ENCODE assay signal across 8 cellular contexts in genomic region chr11:128905345-128906184, GRCh38. TPM values are rescaled to one million over a fixed set of nuclear protein-coding genes. Genes with fewer than 3 reads are reported as not detected.
DNase-seq lines count a peak whose midpoint lies in the region; ATAC-seq and TF ChIP-seq lines count a peak whose summit lies in the region.

No MANE protein-coding gene starts in this region.

- H3K27ac Mint-ChIP-seq in nephron progenitor cell: no peak overlapping the region

- H3K36me3 ChIP-seq in esophagus squamous epithelium: no peaks in the 10 kb centered on the region
- H3K36me3 ChIP-seq in aorta (ENCODE audit: control insufficient read depth in 1 of 2, insufficient read depth in 2 of 2, low read length in 1 of 2): no peaks in the 10 kb centered on the region

- H3K4me3 ChIP-seq in esophagus squamous epithelium (peak overlapping the region; percentile 37 to 71 (median 60)), aorta (ENCODE audit: low read length in 2 of 2) (peak overlapping the region; percentile 56 to 97)

- H3K9me3 Mint-ChIP-seq in nephron progenitor cell: peaks cover 8% of the 10 kb centered on the region

- intact Hi-C loops in esophagus squamous epithelium (cut with DNase I) (no loop called here), aorta (cut with DNase I) (no loop called here)

- no peak for TF ChIP-seq POLR2A in esophagus squamous epithelium (IDR thresholded peaks at IDR 0.05)

- H3K9me3 ChIP-seq in esophagus squamous epithelium (no peaks in the 10 kb centered on the region), aorta (ENCODE audit: control insufficient read depth, low read length) (no peaks in the 10 kb centered on the region)

- no peaks in the 10 kb centered on the region for H3K36me3 Mint-ChIP-seq in nephron progenitor cell (ENCODE audit: low read depth)

- peak; percentile 35 for ATAC-seq in HG02571 (IDR thresholded peaks at IDR 0.05; ENCODE audit: unreplicated experiment)
- ATAC-seq in aorta (ENCODE audit: low FRiP score): peak; percentile 58

- peak overlapping the region; percentile 50 to 79 (median 74) for H3K27ac ChIP-seq in esophagus squamous epithelium
- H3K27ac ChIP-seq in aorta (ENCODE audit: low read depth in 1 of 2, low read length in 2 of 2): no peak overlapping the region

- H3K27me3 ChIP-seq in esophagus squamous epithelium (peaks cover 0 to 12% (median 0%) of the 10 kb centered on the region in 4 donors), aorta (ENCODE audit: control insufficient read depth in 1 of 2, insufficient read depth in 2 of 2, low read length in 1 of 2) (no peaks in the 10 kb centered on the region)

- DNase-seq in NCI-H1694 treated with DMSO at 0.1 percent for 48 hours (lab: John Stamatoyannopoulos, UW): peak; percentile 29
- DNase-seq in NCI-H1694 (lab: John Stamatoyannopoulos, UW): no peak
- peak; percentile 52 for DNase-seq in NCI-H2107 treated with DMSO at 0.1 percent for 48 hours (lab: John Stamatoyannopoulos, UW; ENCODE audit: unreplicated experiment)
- peak; percentile 9 for DNase-seq in activated CD8-positive, alpha-beta memory T cell treated with anti-CD3 and anti-CD28 coated beads, Interleukin-2, amount 50 U/mL, for 1 hour (ENCODE audit: extremely low read depth)
- no peak for DNase-seq in esophagus squamous epithelium (lab: John Stamatoyannopoulos, UW)
- DNase-seq in nephron progenitor cell: peak; percentile 56
- peak in 1 of 2 donors; percentile 74 for DNase-seq in aorta

- 3 to 30% methylated on average over 2 to 20 of the region's 45 CpGs for WGBS in esophagus squamous epithelium, 2 donors
- WGBS in aorta, 2 donors: 2 to 3% methylated on average over 36 to 45 of the region's 45 CpGs

- peaks cover 89% of the 10 kb centered on the region for H3K27me3 Mint-ChIP-seq in nephron progenitor cell (ENCODE audit: low read depth, poor library complexity)

- TF ChIP-seq CTCF in esophagus squamous epithelium (IDR thresholded peaks at IDR 0.05) (peak in 2 of 6 experiments; percentile 36 to 47), nephron progenitor cell (IDR thresholded peaks at IDR 0.05) (peak; percentile 23)

- H3K4me3 Mint-ChIP-seq in nephron progenitor cell: peak overlapping the region; percentile 76

- H3K4me1 Mint-ChIP-seq in nephron progenitor cell: peaks cover 44% of the 10 kb centered on the region

- H3K4me1 ChIP-seq in esophagus squamous epithelium: peaks cover 7 to 77% (median 26%) of the 10 kb centered on the region in 3 donors
- no peaks in the 10 kb centered on the region for H3K4me1 ChIP-seq in aorta (ENCODE audit: control insufficient read depth in 1 of 2, insufficient read depth in 2 of 2, low read length in 2 of 2)

RNA-seq across cellular contexts. Expression of gene KCNJ5, which starts 14.4 kb away (rescaled TPM):
- total RNA-seq in esophagus squamous epithelium: 1 to 10 TPM in 1 of 4 donors, under 1 TPM in 1, not detected in 2; 0.47 to 1.9 TPM
- total RNA-seq in aorta: 1 to 10 TPM; 2.0 to 3.5 TPM
- 1 to 10 TPM in 1 of 2 donors, under 1 TPM in 1; 0.31 to 1.6 TPM for polyA plus RNA-seq in aorta

RNA-seq across cellular contexts. Expression of gene TP53AIP1, which starts 37.1 kb away (rescaled TPM):
- 10 to 100 TPM; 11.0 to 16.7 (median 13.9) TPM for total RNA-seq in esophagus squamous epithelium
- total RNA-seq in aorta: not detected
- polyA plus RNA-seq in aorta: not detected

RNA-seq across cellular contexts. Expression of gene KCNJ1, which starts 38.5 kb away (rescaled TPM):
- 1 to 10 TPM in 1 of 4 donors, under 1 TPM in 1, not detected in 2; under 0.01 to 1.3 TPM for total RNA-seq in esophagus squamous epithelium
- under 1 TPM; 0.19 to 0.24 TPM for total RNA-seq in aorta
- polyA plus RNA-seq in aorta: not detected

Comparison
In these comparisons a context has a peak if more than half of its experiments do, and no peak if none do; other contexts are left out.
1. DNase-seq: peak in NCI-H1694 treated with DMSO at 0.1 percent for 48 hours (single experiment), NCI-H2107 treated with DMSO at 0.1 percent for 48 hours (single experiment), activated CD8-positive, alpha-beta memory T cell treated with anti-CD3 and anti-CD28 coated beads, Interleukin-2, amount 50 U/mL, for 1 hour (single experiment) and nephron progenitor cell (single experiment); none in NCI-H1694 (single experiment) and esophagus squamous epithelium (single experiment).
2. H3K27ac ChIP-seq: peak in esophagus squamous epithelium (4 of 4); none in aorta (0 of 2).
3. RNA of gene TP53AIP1, which starts 37.1 kb away (total RNA-seq): 11.0 to 16.7 TPM in esophagus squamous epithelium; not detected in aorta; every median in the first group is over 10 times any median in the second.